Comparison of ENCODE assay signal across 10 cellular contexts in the genomic region with DNA sequence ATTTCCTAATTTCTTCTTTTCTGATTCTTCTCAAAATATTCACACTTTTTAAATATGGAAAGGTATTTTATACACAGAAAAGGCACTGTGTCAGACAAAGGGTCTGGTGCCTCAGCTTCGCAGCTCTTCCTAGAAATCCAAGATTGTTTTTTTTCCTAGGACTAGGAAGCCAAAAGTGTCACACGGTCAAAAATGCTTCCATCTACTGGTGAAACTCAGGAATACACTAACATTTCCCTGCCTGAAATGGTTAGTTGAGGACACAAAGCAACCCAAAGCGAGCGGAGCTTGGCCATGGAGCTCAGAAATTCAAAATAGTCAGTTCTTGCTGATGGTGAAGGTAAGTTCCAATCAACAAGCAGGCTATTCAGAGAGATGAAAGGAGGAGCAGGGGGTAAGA.
DNase-seq lines count a peak whose midpoint lies in the region; ATAC-seq, FAIRE-seq and TF ChIP-seq lines count a peak whose summit lies in the region.
"Had no signal": no experiment of that assay in that cellular context is flagged by ENCODE, and none has a peak within 500 bp of the region (broad histone marks: within the 10 kb centered on the region; RNA-seq: fewer than 3 reads in every experiment).

No MANE protein-coding gene starts in this region.

- no peaks in the 10 kb centered on the region for H3K9me2 ChIP-seq in SK-N-SH

- no peaks in the 10 kb centered on the region for H3K36me3 Mint-ChIP-seq in effector memory CD8-positive, alpha-beta T cell (ENCODE audit: insufficient read depth)

- no peaks in the 10 kb centered on the region for H3K27me3 Mint-ChIP-seq in effector memory CD8-positive, alpha-beta T cell

- H3K27ac ChIP-seq in HEK293 (ENCODE audit: extremely low read depth, low read depth, low read length) (no peak overlapping the region), SK-N-SH (ENCODE audit: low read depth in 2 of 2, low read length in 1 of 2) (peak overlapping the region; percentile 16 to 48), left ventricle myocardium inferior (replicated peaks) (peak overlapping the region; percentile 58)

- H3F3A ChIP-seq in SK-N-SH (replicated peaks; ENCODE audit: insufficient read depth), result peaks cover 5% of the 10 kb centered on the region

- POLR2A ChIA-PET in HEK293 (lab: Yijun Ruan, JAX) (no interaction called here), SK-N-SH (lab: Yijun Ruan, JAX) (no interaction called here)

- intact Hi-C loops in left ventricle myocardium inferior (cut with micrococcal nuclease), result loop anchor here (5.0 kb wide), 1 partner anchor 174 kb away; no protein-coding TSS in a partner anchor

- H3K9ac ChIP-seq in SK-N-SH, result no peak overlapping the region

- no peak for ATAC-seq in effector memory CD8-positive, alpha-beta T cell (replicated peaks)
- ATAC-seq in GM21423 (IDR thresholded peaks at IDR 0.05; ENCODE audit: unreplicated experiment), result no peak

- H3K9me3 ChIP-seq in HEK293 (ENCODE audit: control insufficient read depth, insufficient read depth, low read depth, low read length) (no peaks in the 10 kb centered on the region), SK-N-SH (no peaks in the 10 kb centered on the region), left ventricle myocardium inferior (replicated peaks) (no peaks in the 10 kb centered on the region)

- H3K4me1 Mint-ChIP-seq in effector memory CD8-positive, alpha-beta T cell (ENCODE audit: low read depth in 2 of 2), result no peaks in the 10 kb centered on the region

- H3K36me3 ChIP-seq in HEK293 (ENCODE audit: control insufficient read depth in 2 of 2, insufficient read depth in 1 of 2, low read length in 2 of 2), result no peaks in the 10 kb centered on the region
- H3K36me3 ChIP-seq in SK-N-SH (replicated peaks in 1 of 2; ENCODE audit: control insufficient read depth in 1 of 2, insufficient read depth in 2 of 2, low read length in 1 of 2), result no peaks in the 10 kb centered on the region
- no peaks in the 10 kb centered on the region for H3K36me3 ChIP-seq in left ventricle myocardium inferior

- FAIRE-seq in GM12892 (lab: Jason Lieb, UNC), result no peak
- FAIRE-seq: endometrium had no signal

- H3K4me2 ChIP-seq in SK-N-SH, result no peak overlapping the region

- no peak for TF ChIP-seq POLR2A in GM12892 (IDR thresholded peaks at IDR 0.05; ENCODE audit: low read depth, low read length)

- DNase-seq in SK-N-SH (peak; percentile 36), left ventricle myocardium inferior (no peak), superior temporal gyrus (ENCODE audit: extremely low spot score) (peak; percentile 27), GDM1 (lab: John Stamatoyannopoulos, UW) (no peak), GM12892 (ENCODE audit: insufficient read length) (no peak)
- DNase-seq in effector memory CD8-positive, alpha-beta T cell, result no peak
- DNase-seq: NCI-H1105 treated with DMSO at 0.1 percent for 48 hours had no signal

- no peak overlapping the region for H3K27ac Mint-ChIP-seq in effector memory CD8-positive, alpha-beta T cell

- H3K4me1 ChIP-seq in HEK293 (ENCODE audit: control insufficient read depth, insufficient read depth, low read length) (no peaks in the 10 kb centered on the region), SK-N-SH (ENCODE audit: control insufficient read depth in 1 of 2, insufficient read depth in 2 of 2, low read depth in 1 of 2, low read length in 1 of 2) (peaks cover 9 to 18% of the 10 kb centered on the region in 2 experiments; a peak in 3 of 4 replicates), left ventricle myocardium inferior (peaks cover 38% of the 10 kb centered on the region)

- no peak overlapping the region for H3K4me3 Mint-ChIP-seq in effector memory CD8-positive, alpha-beta T cell

- WGBS in SK-N-SH (ENCODE audit: low lambda C conversion rate), result 78% methylated on average over 4 of the region's 4 CpGs

- no peak overlapping the region for H2AFZ ChIP-seq in SK-N-SH (ENCODE audit: low read depth)

- H3K4me3 ChIP-seq in HEK293 (ENCODE audit: low read depth, low read length), result no peak overlapping the region
- H3K4me3 ChIP-seq in SK-N-SH (ENCODE audit: low read depth in 2 of 2, low read length in 1 of 2), result no peak overlapping the region
- no peak overlapping the region for H3K4me3 ChIP-seq in left ventricle myocardium inferior

- H3K27me3 ChIP-seq in SK-N-SH (ENCODE audit: insufficient read depth), result no peaks in the 10 kb centered on the region
- no peaks in the 10 kb centered on the region for H3K27me3 ChIP-seq in left ventricle myocardium inferior (ENCODE audit: low read depth)

- H4K20me1 ChIP-seq in SK-N-SH (ENCODE audit: insufficient read depth), result no peaks in the 10 kb centered on the region

- CTCF ChIA-PET in HEK293 (lab: Yijun Ruan, JAX), result interaction anchor here (0.5 to 3.0 kb wide), 12 partner anchors 8 to 333 kb away, joined by 3 to 20 read pairs (median 4); no protein-coding TSS in a partner anchor
- CTCF ChIA-PET in SK-N-SH (lab: Yijun Ruan, JAX), result interaction anchor here (0.6 to 3.5 kb wide), 28 partner anchors 9 to 766 kb away, joined by 3 to 27 read pairs (median 4); no protein-coding TSS in a partner anchor

- TF ChIP-seq CTCF in HEK293 (tag by site-specific recombination; IDR thresholded peaks at IDR 0.05) (no peak), SK-N-SH (IDR thresholded peaks at IDR 0.05) (peak; percentile 64), left ventricle myocardium inferior (IDR thresholded peaks at IDR 0.05; ENCODE audit: borderline replicate concordance) (peak; percentile 62)

- no peaks in the 10 kb centered on the region for H3K9me3 Mint-ChIP-seq in effector memory CD8-positive, alpha-beta T cell

- peak; percentile 71 for TF ChIP-seq RAD21 in SK-N-SH (IDR thresholded peaks at IDR 0.05; ENCODE audit: low read length)

- no peaks in the 10 kb centered on the region for H3K79me2 ChIP-seq in SK-N-SH (ENCODE audit: insufficient read depth)

- TF ChIP-seq EP300 in SK-N-SH (IDR thresholded peaks at IDR 0.05; ENCODE audit: borderline replicate concordance in 1 of 2, low read depth in 1 of 2, low read length in 1 of 2), result no peak

TF ChIP-seq in HEK293, 187 proteins besides CTCF, POLR2A, EP300 and RAD21:
- TF ChIP-seq MEIS1 (CRISPR knock-in tag; IDR thresholded peaks at IDR 0.05; ENCODE audit: borderline replicate concordance) (no peak), ZNF433 (tag by site-specific recombination; IDR thresholded peaks at IDR 0.05; ENCODE audit: low read depth) (no peak), ZNF654 (tag by site-specific recombination; IDR thresholded peaks at IDR 0.05; ENCODE audit: low read depth) (peak; percentile 14; the same call in 1 of the 2 replicates)

TF ChIP-seq in SK-N-SH, 30 proteins besides CTCF, POLR2A, EP300 and RAD21:
- no peak for TF ChIP-seq EZH2phosphoT487 (IDR thresholded peaks at IDR 0.05; ENCODE audit: borderline replicate concordance, low read depth)
- TF ChIP-seq MAX (IDR thresholded peaks at IDR 0.05; ENCODE audit: low read depth), result peak; percentile 18; the same call in 1 of the 2 replicates
- TF ChIP-seq GABPA (IDR thresholded peaks at IDR 0.05; ENCODE audit: low read depth), result no peak
- TF ChIP-seq, protein P1, sequence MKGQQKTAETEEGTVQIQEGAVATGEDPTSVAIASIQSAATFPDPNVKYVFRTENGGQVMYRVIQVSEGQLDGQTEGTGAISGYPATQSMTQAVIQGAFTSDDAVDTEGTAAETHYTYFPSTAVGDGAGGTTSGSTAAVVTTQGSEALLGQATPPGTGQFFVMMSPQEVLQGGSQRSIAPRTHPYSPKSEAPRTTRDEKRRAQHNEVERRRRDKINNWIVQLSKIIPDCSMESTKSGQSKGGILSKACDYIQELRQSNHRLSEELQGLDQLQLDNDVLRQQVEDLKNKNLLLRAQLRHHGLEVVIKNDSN (IDR thresholded peaks at IDR 0.05; ENCODE audit: borderline replicate concordance, low read depth), result no peak
- no peak for TF ChIP-seq RFX5 (IDR thresholded peaks at IDR 0.05; ENCODE audit: low read length)
- TF ChIP-seq SMC3 (IDR thresholded peaks at IDR 0.05; ENCODE audit: low read depth, low read length), result peak; percentile 68
- TF ChIP-seq FOSL2 (IDR thresholded peaks at IDR 0.05; ENCODE audit: borderline replicate concordance, low read depth), result no peak
TF ChIP-seq in SK-N-SH: peak in this region for 2.

Comparison
In these comparisons a context has a peak if more than half of its experiments do, and no peak if none do; other contexts are left out.
1. DNase-seq: peak in SK-N-SH (single experiment) and superior temporal gyrus (single experiment); none in left ventricle myocardium inferior (single experiment), GDM1 (single experiment), effector memory CD8-positive, alpha-beta T cell (0 of 3) and GM12892 (single experiment).
2. Of the 4 proteins assayed by ChIP-seq in both HEK293 and SK-N-SH: peak only in HEK293: none; only in SK-N-SH: CTCF; in both: none; in neither: 3.